ENCODE assay signal across 8 cellular contexts in genomic region chr11:77127674-77127968, GRCh38. TPM values are rescaled to one million over a fixed set of nuclear protein-coding genes. Genes with fewer than 3 reads are reported as not detected.
DNase-seq lines count a peak whose midpoint lies in the region; ATAC-seq and TF ChIP-seq lines count a peak whose summit lies in the region.

No MANE protein-coding gene starts in this region.

- H3K27ac ChIP-seq in body of pancreas = peak overlapping the region; percentile 10 to 66 (median 52)
- H3K27ac ChIP-seq in lower lobe of right lung = no peak overlapping the region

- H3K36me3 ChIP-seq in body of pancreas (replicated peaks in 1 of 2; ENCODE audit: insufficient read depth in 1 of 2, low read depth in 2 of 2) = no peaks in the 10 kb centered on the region
- no peaks in the 10 kb centered on the region for H3K36me3 ChIP-seq in lower lobe of right lung

- ATAC-seq in body of pancreas (peak; percentile 2), lower lobe of right lung (no peak), HG02938 (IDR thresholded peaks at IDR 0.05; ENCODE audit: unreplicated experiment) (no peak)

- 4 to 8% methylated on average over 5 to 6 of the region's 6 CpGs for WGBS in body of pancreas, 2 donors

- H3K36me3 Mint-ChIP-seq in activated naive CD4-positive, alpha-beta T cell treated with anti-CD3 and anti-CD28 coated beads for 36 hours (ENCODE audit: low read depth) = no peaks in the 10 kb centered on the region
- no peaks in the 10 kb centered on the region for H3K36me3 Mint-ChIP-seq in type B pancreatic cell

- no peak for TF ChIP-seq POLR2A in body of pancreas (IDR thresholded peaks at IDR 0.05)

- H3K4me1 Mint-ChIP-seq in activated naive CD4-positive, alpha-beta T cell treated with anti-CD3 and anti-CD28 coated beads for 36 hours (ENCODE audit: low read depth) = peaks cover 6% of the 10 kb centered on the region
- peaks cover 23% of the 10 kb centered on the region for H3K4me1 Mint-ChIP-seq in type B pancreatic cell (ENCODE audit: unreplicated experiment)

- no peak for DNase-seq in activated naive CD4-positive, alpha-beta T cell treated with anti-CD3 and anti-CD28 coated beads for 36 hours
- no peak for DNase-seq in activated naive CD4-positive, alpha-beta T cell (lab: John Stamatoyannopoulos, UW)
- DNase-seq in body of pancreas (no peak), lower lobe of right lung (no peak), type B pancreatic cell (ENCODE audit: extremely low spot score, unreplicated experiment) (no peak), CD1c-positive myeloid dendritic cell (ENCODE audit: extremely low spot score) (no peak)
- no peak for DNase-seq in stimulated activated CD8-positive, alpha-beta memory T cell treated with anti-CD3 and anti-CD28 coated beads, Interleukin-4, amount 100 ng/mL, for 48 hours

- H3K27me3 ChIP-seq in body of pancreas = no peaks in the 10 kb centered on the region
- H3K27me3 ChIP-seq in lower lobe of right lung (ENCODE audit: low read depth) = peaks cover 4% of the 10 kb centered on the region

- H3K9me3 Mint-ChIP-seq in activated naive CD4-positive, alpha-beta T cell treated with anti-CD3 and anti-CD28 coated beads for 36 hours = no peaks in the 10 kb centered on the region
- H3K9me3 Mint-ChIP-seq in type B pancreatic cell = no peaks in the 10 kb centered on the region

- no peak overlapping the region for H3K27ac Mint-ChIP-seq in activated naive CD4-positive, alpha-beta T cell treated with anti-CD3 and anti-CD28 coated beads for 36 hours
- peak overlapping the region; percentile 82 for H3K27ac Mint-ChIP-seq in type B pancreatic cell

- H3K4me3 ChIP-seq in body of pancreas (no peak overlapping the region), lower lobe of right lung (peak overlapping the region; percentile 53)

- H3K27me3 Mint-ChIP-seq in activated naive CD4-positive, alpha-beta T cell treated with anti-CD3 and anti-CD28 coated beads for 36 hours (ENCODE audit: low read depth) = no peaks in the 10 kb centered on the region
- no peaks in the 10 kb centered on the region for H3K27me3 Mint-ChIP-seq in type B pancreatic cell

- intact Hi-C loops in activated naive CD4-positive, alpha-beta T cell treated with anti-CD3 and anti-CD28 coated beads for 36 hours (cut with micrococcal nuclease) = loop anchor here (1.0 to 5.0 kb wide), 5 partner anchors 61 to 492 kb away; partner anchors contain the start of gene PAK1
- intact Hi-C loops in body of pancreas (cut with DNase I) (no loop called here), lower lobe of right lung (cut with DNase I) (no loop called here)

- CTCF ChIA-PET in activated naive CD4-positive, alpha-beta T cell treated with anti-CD3 and anti-CD28 coated beads for 36 hours (lab: Charles Lee) = interaction anchor here (0.6 to 5.4 kb wide), 32 partner anchors 8 to 982 kb away, joined by 3 to 87 read pairs (median 4); no protein-coding TSS in a partner anchor

- TF ChIP-seq CTCF in body of pancreas (IDR thresholded peaks at IDR 0.05) (no peak), lower lobe of right lung (IDR thresholded peaks at IDR 0.05) (no peak), type B pancreatic cell (conservative IDR thresholded peaks at IDR 0.05) (no peak)

- peak overlapping the region; percentile 59 for H3K4me3 Mint-ChIP-seq in activated naive CD4-positive, alpha-beta T cell treated with anti-CD3 and anti-CD28 coated beads for 36 hours
- H3K4me3 Mint-ChIP-seq in type B pancreatic cell = peak overlapping the region; percentile 84

- H3K9me3 ChIP-seq in body of pancreas (no peaks in the 10 kb centered on the region), lower lobe of right lung (no peaks in the 10 kb centered on the region)

- H3K4me1 ChIP-seq in body of pancreas = peaks cover 47% of the 10 kb centered on the region
- peaks cover 24% of the 10 kb centered on the region for H3K4me1 ChIP-seq in lower lobe of right lung

RNA-seq across cellular contexts. Expression of gene MYO7A, which starts 0.4 kb away (rescaled TPM):
- not detected for total RNA-seq in activated naive CD4-positive, alpha-beta T cell treated with anti-CD3 and anti-CD28 coated beads for 36 hours
- total RNA-seq in body of pancreas (10 to 100 TPM; 10.4 to 12.9 TPM), lower lobe of right lung (5.5 TPM), type B pancreatic cell (ENCODE audit: low replicate concordance) (2.8 and 5.3 TPM in 2 replicates)

RNA-seq across cellular contexts. Expression of gene OMP, which starts 25.0 kb away (rescaled TPM):
- total RNA-seq in activated naive CD4-positive, alpha-beta T cell treated with anti-CD3 and anti-CD28 coated beads for 36 hours = not detected
- total RNA-seq in body of pancreas (not detected), lower lobe of right lung (not detected), type B pancreatic cell (ENCODE audit: low replicate concordance) (0.86 and 0.94 TPM in 2 replicates)
